Comparison of ENCODE assay signal across 1 cellular context in genomic region chr6:73520688-73521350, GRCh38.
TF ChIP-seq lines count a peak whose summit lies in the region.

Gene EEF1A1 (minus strand): TSS chr6:73521032. CDS start chr6:73520026, 1,006 bp downstream.

TF ChIP-seq in K562, 482 proteins besides CTCF, POLR2A, EP300 and RAD21 (continued from another document and continues in another):
- TF ChIP-seq ZBTB40 (IDR thresholded peaks at IDR 0.05) (0 out of 2 replicates have a peak, but pooled peaks have one; percentile 23), ZBTB40 (CRISPR knock-in tag; IDR thresholded peaks at IDR 0.05) (peak; percentile 75; the same call in 1 of the 2 replicates), NCOA1 (IDR thresholded peaks at IDR 0.05; ENCODE audit: low read depth) (no peak; the same call in 1 of the 2 replicates), SMARCE1 (IDR thresholded peaks at IDR 0.05) (peak; percentile 7; the same call in 1 of the 2 replicates), NCOA4 (IDR thresholded peaks at IDR 0.05; ENCODE audit: partially characterized antibody) (no peak), ZNF551 (CRISPR knock-in tag; IDR thresholded peaks at IDR 0.05) (no peak), ZSCAN32 (CRISPR knock-in tag; IDR thresholded peaks at IDR 0.05) (0 out of 2 replicates have a peak, but pooled peaks have one; percentile 40), ZNF143 (CRISPR knock-in tag; IDR thresholded peaks at IDR 0.05) (peak; percentile 79), XRCC3 (IDR thresholded peaks at IDR 0.05) (no peak; the same call in 1 of the 2 replicates), MCM7 (IDR thresholded peaks at IDR 0.05) (no peak), ELK1 (CRISPR knock-in tag; IDR thresholded peaks at IDR 0.05) (no peak), E2F8 (IDR thresholded peaks at IDR 0.05; ENCODE audit: low read depth, partially characterized antibody) (no peak), BCL6 (CRISPR knock-in tag; IDR thresholded peaks at IDR 0.05) (peak; percentile 63; the same call in 1 of the 2 replicates), TEAD4 (IDR thresholded peaks at IDR 0.05; ENCODE audit: low read length) (peak; percentile 79), TEAD4 (CRISPR knock-in tag; IDR thresholded peaks at IDR 0.05; ENCODE audit: borderline replicate concordance) (peak; percentile 78; the same call in 1 of the 2 replicates), E2F5 (CRISPR knock-in tag; IDR thresholded peaks at IDR 0.05) (peak; percentile 15; the same call in 1 of the 2 replicates), MYC (IDR thresholded peaks at IDR 0.05; ENCODE audit: low read depth, low read length) (peak; percentile 93), MYC (CRISPR knock-in tag; IDR thresholded peaks at IDR 0.05; ENCODE audit: borderline replicate concordance, low read depth) (peak; percentile 98), HNRNPK (IDR thresholded peaks at IDR 0.05; ENCODE audit: low read depth, low read length, poor library complexity, severe bottlenecking) (no peak), GABPA (tag; conservative IDR thresholded peaks at IDR 0.05; ENCODE audit: low read depth) (no peak; the same call in 1 of the 2 replicates), HNRNPLL (IDR thresholded peaks at IDR 0.05; ENCODE audit: low read depth, low read length, poor library complexity, severe bottlenecking) (peak; percentile 79), PREB (CRISPR knock-in tag; IDR thresholded peaks at IDR 0.05) (peak; percentile 37; the same call in 1 of the 2 replicates), MECOM (CRISPR knock-in tag; IDR thresholded peaks at IDR 0.05) (0 out of 2 replicates have a peak, but pooled peaks have one; percentile 4), USF2 (CRISPR knock-in tag; IDR thresholded peaks at IDR 0.05) (no peak), NCOR1 (IDR thresholded peaks at IDR 0.05) (peak; percentile 75), MAX (CRISPR knock-in tag; IDR thresholded peaks at IDR 0.05) (peak; percentile 97), DMBX1 (CRISPR knock-in tag; IDR thresholded peaks at IDR 0.05; ENCODE audit: borderline replicate concordance) (0 out of 2 replicates have a peak, but pooled peaks have one; percentile 46), TAF15 (IDR thresholded peaks at IDR 0.05; ENCODE audit: low read depth, low read length) (0 out of 2 replicates have a peak, but pooled peaks have one; percentile 21), PCBP1 (IDR thresholded peaks at IDR 0.05; ENCODE audit: low read depth, low read length, poor library complexity, severe bottlenecking) (peak; percentile 60), MTA2 (IDR thresholded peaks at IDR 0.05; ENCODE audit: low read depth) (peak; percentile 21; the same call in 1 of the 2 replicates), BMI1 (IDR thresholded peaks at IDR 0.05; ENCODE audit: low read length) (no peak), MLLT1 (IDR thresholded peaks at IDR 0.05) (peak; percentile 94 to 97), TSC22D4 (tag; IDR thresholded peaks at IDR 0.05) (no peak), SNAPC5 (CRISPR knock-in tag; IDR thresholded peaks at IDR 0.05) (no peak), MCM3 (IDR thresholded peaks at IDR 0.05) (no peak), NONO (IDR thresholded peaks at IDR 0.05; ENCODE audit: low read depth in 2 of 2, low read length in 1 of 2) (peak; percentile 38 to 77; a peak in 3 of 4 replicates), RFX7 (CRISPR knock-in tag; IDR thresholded peaks at IDR 0.05) (0 out of 2 replicates have a peak, but pooled peaks have one; percentile 16), HINFP (tag; conservative IDR thresholded peaks at IDR 0.05; ENCODE audit: low read depth) (no peak), POLR2G (IDR thresholded peaks at IDR 0.05; ENCODE audit: low read depth, low read length) (peak; percentile 99), PHB2 (IDR thresholded peaks at IDR 0.05; ENCODE audit: low read depth) (0 out of 2 replicates have a peak, but pooled peaks have one; percentile 34), RBM15 (IDR thresholded peaks at IDR 0.05; ENCODE audit: insufficient read depth, low read length) (no peak), CEBPG (CRISPR knock-in tag; IDR thresholded peaks at IDR 0.05) (no peak), CEBPG (tag; conservative IDR thresholded peaks at IDR 0.05 in 1 of 2, IDR thresholded peaks at IDR 0.05 in 1 of 2) (peak; percentile 51 to 79; a peak in 2 of 4 replicates), HMGN3 (IDR thresholded peaks at IDR 0.05; ENCODE audit: borderline replicate concordance, extremely low read depth, insufficient read length, low read depth, low read length) (no peak), KAT7 (CRISPR knock-in tag; IDR thresholded peaks at IDR 0.05; ENCODE audit: borderline replicate concordance) (peak; percentile 96; the same call in 1 of the 2 replicates)
